9 cellular contexts compared by ENCODE assay signal in genomic region chr12:62522984-62523383, GRCh38. TPM values are rescaled to one million over a fixed set of nuclear protein-coding genes. Genes with fewer than 3 reads are reported as not detected.
A peak's percentile ranks its signal among the peaks of the same experiment; 100 is the strongest.
DNase-seq lines count a peak whose midpoint lies in the region; ATAC-seq and TF ChIP-seq lines count a peak whose summit lies in the region.
"Had no signal": no experiment of that assay in that cellular context is flagged by ENCODE, and none has a peak within 500 bp of the region (broad histone marks: within the 10 kb centered on the region; RNA-seq: fewer than 3 reads in every experiment).

No MANE protein-coding gene starts in this region.

- ATAC-seq in activated CD8-positive, alpha-beta T cell treated with anti-CD3 and anti-CD28 coated beads for 36 hours = peak; percentile 84
- no peak for ATAC-seq in activated CD8-positive, alpha-beta T cell treated with anti-CD3 and anti-CD28 coated beads, Interleukin-2, amount 10 ng/mL, durations not matched to agents 7 days and 5 days
- ATAC-seq in HG02610 (IDR thresholded peaks at IDR 0.05; ENCODE audit: unreplicated experiment) (peak; percentile 74), WTC11 (no peak)

- intact Hi-C loops in activated CD8-positive, alpha-beta T cell treated with anti-CD3 and anti-CD28 coated beads for 36 hours (cut with micrococcal nuclease) = no loop called here

- no peak overlapping the region for H3K27ac Mint-ChIP-seq in activated CD8-positive, alpha-beta T cell treated with anti-CD3 and anti-CD28 coated beads for 36 hours
- H3K27ac Mint-ChIP-seq in activated CD8-positive, alpha-beta T cell treated with anti-CD3 and anti-CD28 coated beads, Interleukin-2, amount 10 ng/mL, durations not matched to agents 7 days and 5 days = no peak overlapping the region
- H3K27ac Mint-ChIP-seq in progenitor cell of endocrine pancreas (peak overlapping the region; percentile 78), WTC11 (no peak overlapping the region)

- POLR2A ChIA-PET in activated CD8-positive, alpha-beta T cell treated with anti-CD3 and anti-CD28 coated beads for 36 hours (lab: Charles Lee) = interaction anchor here (1.1 kb wide), 1 partner anchor 247 kb away, joined by 3 read pairs; no protein-coding TSS in a partner anchor
- POLR2A ChIA-PET in activated CD8-positive, alpha-beta T cell treated with anti-CD3 and anti-CD28 coated beads, Interleukin-2, amount 10 ng/mL, durations not matched to agents 7 days and 5 days (lab: Charles Lee) = interaction anchor here (1.1 kb wide), 1 partner anchor 81 kb away, joined by 5 read pairs; no protein-coding TSS in a partner anchor
- POLR2A ChIA-PET in WTC11 (lab: Charles Lee) = no interaction called here

- no peak for DNase-seq in activated CD8-positive, alpha-beta T cell treated with anti-CD3 and anti-CD28 coated beads for 36 hours
- no peak for DNase-seq in activated CD8-positive, alpha-beta T cell treated with anti-CD3 and anti-CD28 coated beads, Interleukin-2, amount 10 ng/mL, durations not matched to agents 7 days and 5 days
- DNase-seq in progenitor cell of endocrine pancreas (ENCODE audit: low spot score, unreplicated experiment) = no peak
- no peak for DNase-seq in SK-N-DZ (ENCODE audit: low spot score)
- DNase-seq in WTC11 (ENCODE audit: low spot score) = no peak
- no peak for DNase-seq in putamen (ENCODE audit: low spot score)
- DNase-seq: naive B cell had no signal

- H3K9me3 Mint-ChIP-seq in activated CD8-positive, alpha-beta T cell treated with anti-CD3 and anti-CD28 coated beads for 36 hours = no peaks in the 10 kb centered on the region
- no peaks in the 10 kb centered on the region for H3K9me3 Mint-ChIP-seq in activated CD8-positive, alpha-beta T cell treated with anti-CD3 and anti-CD28 coated beads, Interleukin-2, amount 10 ng/mL, durations not matched to agents 7 days and 5 days (ENCODE audit: insufficient read depth)
- H3K9me3 Mint-ChIP-seq in progenitor cell of endocrine pancreas (ENCODE audit: low read depth) (peaks cover 5% of the 10 kb centered on the region), WTC11 (no peaks in the 10 kb centered on the region)
- H3K9me3 Mint-ChIP-seq: naive B cell had no signal

- no peak for TF ChIP-seq CTCF in activated CD8-positive, alpha-beta T cell treated with anti-CD3 and anti-CD28 coated beads for 36 hours (IDR thresholded peaks at IDR 0.05)
- TF ChIP-seq CTCF in VCaP (conservative IDR thresholded peaks at IDR 0.05) (peak; percentile 30; the same call in 1 of the 2 replicates), progenitor cell of endocrine pancreas (IDR thresholded peaks at IDR 0.05; ENCODE audit: unreplicated experiment) (no peak), WTC11 (IDR thresholded peaks at IDR 0.05) (no peak)

- no peaks in the 10 kb centered on the region for H3K27me3 Mint-ChIP-seq in activated CD8-positive, alpha-beta T cell treated with anti-CD3 and anti-CD28 coated beads for 36 hours
- H3K27me3 Mint-ChIP-seq in activated CD8-positive, alpha-beta T cell treated with anti-CD3 and anti-CD28 coated beads, Interleukin-2, amount 10 ng/mL, durations not matched to agents 7 days and 5 days (ENCODE audit: low read depth) = no peaks in the 10 kb centered on the region
- H3K27me3 Mint-ChIP-seq in progenitor cell of endocrine pancreas (no peaks in the 10 kb centered on the region), WTC11 (ENCODE audit: low read depth) (no peaks in the 10 kb centered on the region)
- H3K27me3 Mint-ChIP-seq: naive B cell had no signal

- no peak overlapping the region for H3K4me3 Mint-ChIP-seq in activated CD8-positive, alpha-beta T cell treated with anti-CD3 and anti-CD28 coated beads for 36 hours
- H3K4me3 Mint-ChIP-seq in activated CD8-positive, alpha-beta T cell treated with anti-CD3 and anti-CD28 coated beads, Interleukin-2, amount 10 ng/mL, durations not matched to agents 7 days and 5 days = no peak overlapping the region
- no peak overlapping the region for H3K4me3 Mint-ChIP-seq in progenitor cell of endocrine pancreas (ENCODE audit: low read depth)
- no peak overlapping the region for H3K4me3 Mint-ChIP-seq in WTC11
- H3K4me3 Mint-ChIP-seq: naive B cell had no signal

- H3K27ac ChIP-seq in VCaP = peak overlapping the region; percentile 26

- CTCF ChIA-PET in activated CD8-positive, alpha-beta T cell treated with anti-CD3 and anti-CD28 coated beads for 36 hours (lab: Charles Lee) = interaction anchor here (0.6 to 2.8 kb wide), 8 partner anchors 15 to 274 kb away, joined by 3 to 15 read pairs (median 3); no protein-coding TSS in a partner anchor
- CTCF ChIA-PET in activated CD8-positive, alpha-beta T cell treated with anti-CD3 and anti-CD28 coated beads, Interleukin-2, amount 10 ng/mL, durations not matched to agents 7 days and 5 days (lab: Charles Lee) = interaction anchor here (0.7 to 2.1 kb wide), 7 partner anchors 19 to 290 kb away, joined by 3 to 9 read pairs (median 4); no protein-coding TSS in a partner anchor
- CTCF ChIA-PET in WTC11 (lab: Charles Lee) = interaction anchor here (0.5 to 1.3 kb wide), 6 partner anchors 38 to 546 kb away, joined by 3 to 4 read pairs (median 3); no protein-coding TSS in a partner anchor

- peaks cover 26% of the 10 kb centered on the region for H3K4me1 Mint-ChIP-seq in activated CD8-positive, alpha-beta T cell treated with anti-CD3 and anti-CD28 coated beads for 36 hours (ENCODE audit: low read depth)
- H3K4me1 Mint-ChIP-seq in activated CD8-positive, alpha-beta T cell treated with anti-CD3 and anti-CD28 coated beads, Interleukin-2, amount 10 ng/mL, durations not matched to agents 7 days and 5 days (ENCODE audit: low read depth) = peaks cover 20% of the 10 kb centered on the region
- H3K4me1 Mint-ChIP-seq in progenitor cell of endocrine pancreas (ENCODE audit: low read depth) = peaks cover 40% of the 10 kb centered on the region
- 0 out of 2 replicates have a peak, but pooled peaks cover 3% of the 10 kb centered on the region for H3K4me1 Mint-ChIP-seq in WTC11

- peaks cover 9% of the 10 kb centered on the region for H3K36me3 Mint-ChIP-seq in activated CD8-positive, alpha-beta T cell treated with anti-CD3 and anti-CD28 coated beads for 36 hours (ENCODE audit: low read depth)
- H3K36me3 Mint-ChIP-seq in activated CD8-positive, alpha-beta T cell treated with anti-CD3 and anti-CD28 coated beads, Interleukin-2, amount 10 ng/mL, durations not matched to agents 7 days and 5 days (ENCODE audit: low read depth) = peaks cover 18% of the 10 kb centered on the region
- H3K36me3 Mint-ChIP-seq in progenitor cell of endocrine pancreas (ENCODE audit: insufficient read depth) (peaks cover 21% of the 10 kb centered on the region), WTC11 (no peaks in the 10 kb centered on the region)

TF ChIP-seq in WTC11, 78 proteins besides CTCF, POLR2A, EP300 and RAD21:
- TF ChIP-seq ETV6 (CRISPR knock-in tag; IDR thresholded peaks at IDR 0.05) (no peak), NR3C1 (CRISPR knock-in tag; conservative IDR thresholded peaks at IDR 0.05; ENCODE audit: low read depth) (no peak), MAX (CRISPR knock-in tag; IDR thresholded peaks at IDR 0.05) (no peak), NR1H2 (CRISPR knock-in tag; IDR thresholded peaks at IDR 0.05) (no peak)
- TF ChIP-seq, protein P1, sequence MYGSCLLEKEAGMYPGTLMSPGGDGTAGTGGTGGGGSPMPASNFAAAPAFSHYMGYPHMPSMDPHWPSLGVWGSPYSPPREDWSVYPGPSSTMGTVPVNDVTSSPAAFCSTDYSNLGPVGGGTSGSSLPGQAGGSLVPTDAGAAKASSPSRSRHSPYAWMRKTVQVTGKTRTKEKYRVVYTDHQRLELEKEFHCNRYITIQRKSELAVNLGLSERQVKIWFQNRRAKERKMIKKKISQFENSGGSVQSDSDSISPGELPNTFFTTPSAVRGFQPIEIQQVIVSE (CRISPR knock-in tag; IDR thresholded peaks at IDR 0.05; ENCODE audit: borderline replicate concordance) = no peak

RNA-seq across cellular contexts. Expression of gene MON2, which starts 56.4 kb away (rescaled TPM):
- 10 to 100 TPM; 25.5 to 29.0 TPM for total RNA-seq in activated CD8-positive, alpha-beta T cell treated with anti-CD3 and anti-CD28 coated beads for 36 hours
- 10 to 100 TPM; 40.0 to 46.6 TPM for total RNA-seq in activated CD8-positive, alpha-beta T cell treated with anti-CD3 and anti-CD28 coated beads, Interleukin-2, amount 10 ng/mL, durations not matched to agents 7 days and 5 days
- 50.2 and 53.1 TPM in 2 replicates for total RNA-seq in progenitor cell of endocrine pancreas
- 5.8 and 8.9 TPM in 2 replicates for polyA plus RNA-seq in SK-N-DZ (2014; cell fraction: cytosol; rRNA removed)
- 36.7 and 40.4 TPM in 2 replicates for polyA plus RNA-seq in SK-N-DZ (2014; cell fraction: nucleus; rRNA removed)
- 25.8 to 30.9 TPM (median 30.8 TPM) in 3 replicates for total RNA-seq in WTC11 (2021)

Comparison
In these comparisons a context has a peak if more than half of its experiments do, and no peak if none do; other contexts are left out.
1. ATAC-seq: peak in activated CD8-positive, alpha-beta T cell treated with anti-CD3 and anti-CD28 coated beads for 36 hours (single experiment) and HG02610 (single experiment); none in activated CD8-positive, alpha-beta T cell treated with anti-CD3 and anti-CD28 coated beads, Interleukin-2, amount 10 ng/mL, durations not matched to agents 7 days and 5 days (single experiment) and WTC11 (single experiment).